1 cellular context compared by ENCODE assay signal in genomic region chr17:75917443-75918111, GRCh38.
TF ChIP-seq lines count a peak whose summit lies in the region.

No MANE protein-coding gene starts in this region.

TF ChIP-seq in HepG2, 621 proteins besides CTCF, POLR2A, EP300 and RAD21:
- TF ChIP-seq, protein P1, sequence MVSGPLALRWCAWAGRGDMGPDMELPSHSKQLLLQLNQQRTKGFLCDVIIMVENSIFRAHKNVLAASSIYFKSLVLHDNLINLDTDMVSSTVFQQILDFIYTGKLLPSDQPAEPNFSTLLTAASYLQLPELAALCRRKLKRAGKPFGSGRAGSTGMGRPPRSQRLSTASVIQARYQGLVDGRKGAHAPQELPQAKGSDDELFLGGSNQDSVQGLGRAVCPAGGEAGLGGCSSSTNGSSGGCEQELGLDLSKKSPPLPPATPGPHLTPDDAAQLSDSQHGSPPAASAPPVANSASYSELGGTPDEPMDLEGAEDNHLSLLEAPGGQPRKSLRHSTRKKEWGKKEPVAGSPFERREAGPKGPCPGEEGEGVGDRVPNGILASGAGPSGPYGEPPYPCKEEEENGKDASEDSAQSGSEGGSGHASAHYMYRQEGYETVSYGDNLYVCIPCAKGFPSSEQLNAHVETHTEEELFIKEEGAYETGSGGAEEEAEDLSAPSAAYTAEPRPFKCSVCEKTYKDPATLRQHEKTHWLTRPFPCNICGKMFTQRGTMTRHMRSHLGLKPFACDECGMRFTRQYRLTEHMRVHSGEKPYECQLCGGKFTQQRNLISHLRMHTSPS (CRISPR knock-in tag; IDR thresholded peaks at IDR 0.05; ENCODE audit: low read depth) = 0 out of 2 replicates have a peak, but pooled peaks have one; percentile 47
- no peak for TF ChIP-seq ZNF619 (CRISPR knock-in tag; IDR thresholded peaks at IDR 0.05)
- peak; percentile 50 for TF ChIP-seq ZNF687 (CRISPR knock-in tag; IDR thresholded peaks at IDR 0.05)
- TF ChIP-seq RARA (CRISPR knock-in tag; IDR thresholded peaks at IDR 0.05) = peak; percentile 50
- peak; percentile 34; the same call in 1 of the 2 replicates for TF ChIP-seq NR2F6 (IDR thresholded peaks at IDR 0.05)
- TF ChIP-seq NR2F6 (CRISPR knock-in tag; IDR thresholded peaks at IDR 0.05) = peak; percentile 57; the same call in 1 of the 2 replicates
- TF ChIP-seq SRSF9 (IDR thresholded peaks at IDR 0.05; ENCODE audit: borderline replicate concordance, insufficient read depth, low read depth, low read length, poor library complexity, severe bottlenecking) = no peak
- peak; percentile 14; the same call in 1 of the 2 replicates for TF ChIP-seq ETV5 (CRISPR knock-in tag; IDR thresholded peaks at IDR 0.05; ENCODE audit: borderline replicate concordance)
- peak; percentile 43; the same call in 1 of the 2 replicates for TF ChIP-seq GABPB1 (CRISPR knock-in tag; IDR thresholded peaks at IDR 0.05)
- TF ChIP-seq MTA1 (CRISPR knock-in tag; IDR thresholded peaks at IDR 0.05; ENCODE audit: borderline replicate concordance) = 0 out of 2 replicates have a peak, but pooled peaks have one; percentile 19
- peak; percentile 86 for TF ChIP-seq ZBTB33 (CRISPR knock-in tag; IDR thresholded peaks at IDR 0.05)
- 0 out of 4 replicates have a peak, but pooled peaks of 1 of the 2 experiments have one; percentile 18 for TF ChIP-seq NR2F1 (CRISPR knock-in tag; IDR thresholded peaks at IDR 0.05)
- TF ChIP-seq ZBTB38 (CRISPR knock-in tag; IDR thresholded peaks at IDR 0.05) = peak; percentile 83
- TF ChIP-seq POGZ (CRISPR knock-in tag; IDR thresholded peaks at IDR 0.05) = no peak
